ENCODE assay signal across 1 cellular context in genomic region chrX:153272070-153272469, GRCh38. TPM values are rescaled to one million over a fixed set of nuclear protein-coding genes. Genes with fewer than 3 reads are reported as not detected.
"Had no signal": no experiment of that assay in that cellular context is flagged by ENCODE, and none has a peak within 500 bp of the region (broad histone marks: within the 10 kb centered on the region; RNA-seq: fewer than 3 reads in every experiment).

No MANE protein-coding gene starts in this region.

RNA-seq across cellular contexts. Expression of gene PNMA6F, which starts 49.5 kb away (rescaled TPM):
- total RNA-seq: GM12878 had no signal
- polyA plus RNA-seq: GM12878 had no signal
